In genomic region chr3:149808209-149808829, GRCh38 we compare ENCODE assay signal across 9 cellular contexts. TPM values are rescaled to one million over a fixed set of nuclear protein-coding genes. Genes with fewer than 3 reads are reported as not detected.
DNase-seq lines count a peak whose midpoint lies in the region; ATAC-seq, FAIRE-seq and TF ChIP-seq lines count a peak whose summit lies in the region.
"Had no signal": no experiment of that assay in that cellular context is flagged by ENCODE, and none has a peak within 500 bp of the region (broad histone marks: within the 10 kb centered on the region; RNA-seq: fewer than 3 reads in every experiment).

No MANE protein-coding gene starts in this region.

- H3K4me3 Mint-ChIP-seq in progenitor cell of endocrine pancreas (ENCODE audit: low read depth), result no peak overlapping the region
- H3K4me3 Mint-ChIP-seq: dendritic cell treated with granulocyte-macrophage colony-stimulating factor and Interleukin-4, amounts not matched to agents 40 ng/mL and 50 ng/mL, for 4 days had no signal

- ATAC-seq in Right ventricle myocardium superior (ENCODE audit: poor library complexity) (no peak), esophagus mucosa (no peak), HG02981 (IDR thresholded peaks at IDR 0.05; ENCODE audit: unreplicated experiment) (no peak)

- peak overlapping the region; percentile 27; the same call in 1 of the 2 replicates for H3K4me2 ChIP-seq in MM.1S (ENCODE audit: low read depth, low read length)

- DNase-seq in MM.1S (peak; percentile 64), SJSA1 (ENCODE audit: low read depth in 1 of 2, low spot score in 2 of 2) (peak; percentile 59 to 70), Right ventricle myocardium superior (peak; percentile 69), progenitor cell of endocrine pancreas (ENCODE audit: low spot score, unreplicated experiment) (peak; percentile 31)
- peak; percentile 54 for DNase-seq in activated naive CD4-positive, alpha-beta T cell treated with anti-CD3 and anti-CD28 coated beads, Interleukin-2, amount 50 U/mL, for 16 hours

- intact Hi-C loops in Right ventricle myocardium superior (cut with DNase I), result no loop called here

- no peak overlapping the region for H3K9ac ChIP-seq in MM.1S (ENCODE audit: low read length)

- 0 out of 2 replicates have a peak, but pooled peaks cover 1% of the 10 kb centered on the region for H3F3A ChIP-seq in MM.1S (ENCODE audit: insufficient read depth, low read length)

- peak; percentile 97 for FAIRE-seq in G401.6 (lab: Jason Lieb, UNC)

- H3K27me3 ChIP-seq in MM.1S (replicated peaks; ENCODE audit: insufficient read depth, low read length) (no peaks in the 10 kb centered on the region; the same call in 1 of the 2 replicates), SJSA1 (replicated peaks) (no peaks in the 10 kb centered on the region)

- H3K27ac ChIP-seq in MM.1S (ENCODE audit: low read length) (no peak overlapping the region), SJSA1 (no peak overlapping the region)

- H4K20me1 ChIP-seq in MM.1S (ENCODE audit: insufficient read depth, low read length), result no peaks in the 10 kb centered on the region

- peaks cover 2% of the 10 kb centered on the region for H3K79me2 ChIP-seq in MM.1S (ENCODE audit: low read length)

- H3K4me1 ChIP-seq in MM.1S (ENCODE audit: low read length) (peaks cover 19% of the 10 kb centered on the region), SJSA1 (replicated peaks) (peaks cover 16% of the 10 kb centered on the region)

- no peak overlapping the region for H3K4me3 ChIP-seq in MM.1S (ENCODE audit: low read length)
- H3K4me3 ChIP-seq in SJSA1, result no peak overlapping the region

- H3K27ac Mint-ChIP-seq in progenitor cell of endocrine pancreas, result no peak overlapping the region
- H3K27ac Mint-ChIP-seq: dendritic cell treated with granulocyte-macrophage colony-stimulating factor and Interleukin-4, amounts not matched to agents 40 ng/mL and 50 ng/mL, for 4 days had no signal

- no peaks in the 10 kb centered on the region for H3K9me2 ChIP-seq in MM.1S (replicated peaks; ENCODE audit: insufficient read depth, low read length)

- no peak overlapping the region for H2AFZ ChIP-seq in MM.1S (ENCODE audit: low read length)

- H3K9me3 Mint-ChIP-seq in progenitor cell of endocrine pancreas (ENCODE audit: low read depth), result no peaks in the 10 kb centered on the region
- H3K9me3 Mint-ChIP-seq: dendritic cell treated with granulocyte-macrophage colony-stimulating factor and Interleukin-4, amounts not matched to agents 40 ng/mL and 50 ng/mL, for 4 days had no signal

- peaks cover 8% of the 10 kb centered on the region for H3K4me1 Mint-ChIP-seq in progenitor cell of endocrine pancreas (ENCODE audit: low read depth)

- H3K9me3 ChIP-seq in MM.1S (replicated peaks; ENCODE audit: insufficient read depth, low read length) (no peaks in the 10 kb centered on the region), SJSA1 (replicated peaks) (no peaks in the 10 kb centered on the region)

- TF ChIP-seq CTCF in MM.1S (IDR thresholded peaks at IDR 0.05; ENCODE audit: low read length) (peak; percentile 65), progenitor cell of endocrine pancreas (IDR thresholded peaks at IDR 0.05; ENCODE audit: unreplicated experiment) (peak; percentile 87)

- H3K36me3 ChIP-seq in MM.1S (replicated peaks; ENCODE audit: insufficient read depth, low read length), result no peaks in the 10 kb centered on the region
- H3K36me3 ChIP-seq in SJSA1, result no peaks in the 10 kb centered on the region

- H3K36me3 Mint-ChIP-seq in progenitor cell of endocrine pancreas (ENCODE audit: insufficient read depth), result no peaks in the 10 kb centered on the region

- peaks cover 3% of the 10 kb centered on the region for H3K27me3 Mint-ChIP-seq in progenitor cell of endocrine pancreas
- H3K27me3 Mint-ChIP-seq: dendritic cell treated with granulocyte-macrophage colony-stimulating factor and Interleukin-4, amounts not matched to agents 40 ng/mL and 50 ng/mL, for 4 days had no signal

RNA-seq across cellular contexts. Expression of gene RNF13, which starts 4.7 kb away (rescaled TPM):
- total RNA-seq in SJSA1 (2014; rRNA removed; shearing (Covaris generic)), result 30.0 and 43.5 TPM in 2 replicates
- total RNA-seq in Right ventricle myocardium superior (45.0 TPM), progenitor cell of endocrine pancreas (29.8 and 31.1 TPM in 2 replicates), esophagus mucosa (32.8 TPM)

RNA-seq across cellular contexts. Expression of gene ANKUB1, which starts 16.0 kb away (rescaled TPM):
- 0.31 TPM in 1 of 2 replicates, not detected in the other for total RNA-seq in SJSA1 (2014; rRNA removed; shearing (Covaris generic))
- total RNA-seq in Right ventricle myocardium superior (not detected), progenitor cell of endocrine pancreas (not detected in 2 replicates), esophagus mucosa (not detected)

RNA-seq across cellular contexts. Expression of gene COMMD2, which starts 56.0 kb away (rescaled TPM):
- total RNA-seq in SJSA1 (2014; rRNA removed; shearing (Covaris generic)), result 62.8 and 70.3 TPM in 2 replicates
- total RNA-seq in Right ventricle myocardium superior (17.4 TPM), progenitor cell of endocrine pancreas (55.3 and 60.8 TPM in 2 replicates), esophagus mucosa (30.5 TPM)
